1 cellular context compared by ENCODE assay signal in the genomic region with DNA sequence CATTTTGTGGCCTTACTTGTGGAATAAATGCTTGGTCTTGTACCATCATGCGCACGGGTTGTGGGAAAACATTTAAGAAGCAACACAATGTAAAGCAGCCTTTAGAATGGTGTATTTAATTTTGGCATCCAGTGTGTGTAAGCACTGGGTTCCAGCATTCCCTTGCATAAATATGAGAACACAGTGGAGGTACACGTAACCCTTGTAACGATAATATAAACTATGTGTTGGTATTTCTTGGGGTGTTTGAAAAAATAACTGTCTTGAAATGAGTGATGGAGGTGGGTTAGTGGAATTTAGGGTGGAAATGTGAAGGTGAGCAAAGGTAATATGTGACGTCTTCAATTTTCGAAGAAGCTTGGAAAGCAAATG.
TF ChIP-seq lines count a peak whose summit lies in the region.

No MANE protein-coding gene starts in this region.

TF ChIP-seq in GM12878, 131 proteins besides CTCF, POLR2A, EP300 and RAD21 (continued from another document):
- TF ChIP-seq, protein P1, sequence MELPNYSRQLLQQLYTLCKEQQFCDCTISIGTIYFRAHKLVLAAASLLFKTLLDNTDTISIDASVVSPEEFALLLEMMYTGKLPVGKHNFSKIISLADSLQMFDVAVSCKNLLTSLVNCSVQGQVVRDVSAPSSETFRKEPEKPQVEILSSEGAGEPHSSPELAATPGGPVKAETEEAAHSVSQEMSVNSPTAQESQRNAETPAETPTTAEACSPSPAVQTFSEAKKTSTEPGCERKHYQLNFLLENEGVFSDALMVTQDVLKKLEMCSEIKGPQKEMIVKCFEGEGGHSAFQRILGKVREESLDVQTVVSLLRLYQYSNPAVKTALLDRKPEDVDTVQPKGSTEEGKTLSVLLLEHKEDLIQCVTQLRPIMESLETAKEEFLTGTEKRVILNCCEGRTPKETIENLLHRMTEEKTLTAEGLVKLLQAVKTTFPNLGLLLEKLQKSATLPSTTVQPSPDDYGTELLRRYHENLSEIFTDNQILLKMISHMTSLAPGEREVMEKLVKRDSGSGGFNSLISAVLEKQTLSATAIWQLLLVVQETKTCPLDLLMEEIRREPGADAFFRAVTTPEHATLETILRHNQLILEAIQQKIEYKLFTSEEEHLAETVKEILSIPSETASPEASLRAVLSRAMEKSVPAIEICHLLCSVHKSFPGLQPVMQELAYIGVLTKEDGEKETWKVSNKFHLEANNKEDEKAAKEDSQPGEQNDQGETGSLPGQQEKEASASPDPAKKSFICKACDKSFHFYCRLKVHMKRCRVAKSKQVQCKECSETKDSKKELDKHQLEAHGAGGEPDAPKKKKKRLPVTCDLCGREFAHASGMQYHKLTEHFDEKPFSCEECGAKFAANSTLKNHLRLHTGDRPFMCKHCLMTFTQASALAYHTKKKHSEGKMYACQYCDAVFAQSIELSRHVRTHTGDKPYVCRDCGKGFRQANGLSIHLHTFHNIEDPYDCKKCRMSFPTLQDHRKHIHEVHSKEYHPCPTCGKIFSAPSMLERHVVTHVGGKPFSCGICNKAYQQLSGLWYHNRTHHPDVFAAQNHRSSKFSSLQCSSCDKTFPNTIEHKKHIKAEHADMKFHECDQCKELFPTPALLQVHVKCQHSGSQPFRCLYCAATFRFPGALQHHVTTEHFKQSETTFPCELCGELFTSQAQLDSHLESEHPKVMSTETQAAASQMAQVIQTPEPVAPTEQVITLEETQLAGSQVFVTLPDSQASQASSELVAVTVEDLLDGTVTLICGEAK (IDR thresholded peaks at IDR 0.05; ENCODE audit: borderline replicate concordance) = peak; percentile 48; the same call in 1 of the 2 replicates
- no peak for TF ChIP-seq ZNF622 (IDR thresholded peaks at IDR 0.05)
